ENCODE assay signal across 17 cellular contexts in the genomic region with DNA sequence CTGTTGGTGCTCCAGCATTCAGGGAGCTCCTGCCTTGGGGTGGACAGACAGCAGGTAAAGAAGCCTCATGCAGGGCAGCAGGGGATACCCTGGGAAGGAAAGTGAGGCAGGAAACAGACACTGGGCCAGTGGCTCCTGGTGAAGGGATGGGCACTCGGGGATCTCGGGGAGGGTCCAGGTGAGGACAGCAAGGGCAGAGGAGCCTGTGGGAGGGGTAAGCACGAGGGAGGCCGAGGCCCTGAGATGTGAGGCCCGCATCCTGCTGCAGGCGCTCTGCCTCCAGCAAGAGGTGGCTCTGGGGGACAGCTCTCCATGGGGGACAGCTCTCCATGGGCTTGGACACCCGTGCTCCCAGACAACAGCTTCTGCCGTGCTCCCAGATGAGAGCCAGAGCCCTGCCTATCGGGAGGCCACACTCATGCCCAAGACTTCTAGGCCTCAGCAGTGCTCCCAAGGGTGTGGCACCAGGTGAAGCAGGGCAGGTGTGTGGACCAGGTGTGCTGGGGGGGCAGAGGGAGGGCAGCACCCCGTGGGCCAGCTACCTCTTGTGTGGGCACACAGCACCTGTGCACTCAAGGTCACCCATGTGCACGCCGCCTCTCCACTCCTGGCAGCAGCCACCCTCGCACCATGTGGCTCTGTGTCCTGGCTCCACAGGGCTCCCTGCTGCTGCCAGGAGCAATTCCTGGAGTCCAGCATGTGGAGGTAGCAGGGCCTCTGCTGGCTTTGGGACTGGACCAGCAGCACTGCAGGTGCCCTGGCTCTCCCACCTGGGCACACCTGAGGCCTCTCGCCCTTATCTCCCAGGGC.
DNase-seq lines count a peak whose midpoint lies in the region; ATAC-seq, FAIRE-seq and TF ChIP-seq lines count a peak whose summit lies in the region.
"Had no signal": no experiment of that assay in that cellular context is flagged by ENCODE, and none has a peak within 500 bp of the region (broad histone marks: within the 10 kb centered on the region; RNA-seq: fewer than 3 reads in every experiment).

No MANE protein-coding gene starts in this region.

- ATAC-seq in K562: no peak
- ATAC-seq in HG02610 (IDR thresholded peaks at IDR 0.05; ENCODE audit: unreplicated experiment): no peak
- ATAC-seq in GM19455 (IDR thresholded peaks at IDR 0.05; ENCODE audit: unreplicated experiment): no peak
- ATAC-seq: esophagus mucosa; left lobe of liver; naive thymus-derived CD4-positive, alpha-beta T cell had no signal

- H3K9me3 Mint-ChIP-seq in T-helper 2 cell treated with Interferon-gamma antibody and Interleukin-4, amounts not matched to agents 5 μg/mL and 100 μg/mL, for 36 hours: peaks cover 16% of the 10 kb centered on the region

- no TSS peak for BruUV-seq in K562 (replicated peaks; lab: Mats Ljungman, UMichigan)

- peaks cover 5% of the 10 kb centered on the region; the same call in 1 of the 2 replicates for H3F3A ChIP-seq in Loucy (ENCODE audit: low read depth)

- H3K27ac ChIP-seq in K562 (ENCODE audit: extremely low read depth, low read depth, low read length): no peak overlapping the region
- H3K27ac ChIP-seq: thoracic aorta had no signal

- FAIRE-seq in K562 (lab: Jason Lieb, UNC): no peak
- FAIRE-seq: colon, D721Med had no signal

- peaks cover 42% of the 10 kb centered on the region for H3K4me1 Mint-ChIP-seq in T-helper 2 cell treated with Interferon-gamma antibody and Interleukin-4, amounts not matched to agents 5 μg/mL and 100 μg/mL, for 36 hours (ENCODE audit: low read depth)

- peaks cover 13% of the 10 kb centered on the region for H3K36me3 Mint-ChIP-seq in T-helper 2 cell treated with Interferon-gamma antibody and Interleukin-4, amounts not matched to agents 5 μg/mL and 100 μg/mL, for 36 hours (ENCODE audit: low read depth)

- POLR2A ChIA-PET in K562 (lab: Yijun Ruan, JAX): interaction anchor here (0.6 to 5.0 kb wide), 6 partner anchors 7 to 526 kb away, joined by 3 to 127 read pairs (median 10); a partner anchor contains a TSS

- H3K4me2 ChIP-seq in Loucy (ENCODE audit: low read depth, low read length, poor library complexity, severe bottlenecking): peak overlapping the region; percentile 72
- no peak overlapping the region for H3K4me2 ChIP-seq in K562 (ENCODE audit: insufficient read depth, low read length)

- TF ChIP-seq CTCF in Loucy (conservative IDR thresholded peaks at IDR 0.05; ENCODE audit: low read length) (no peak), K562 (IDR thresholded peaks at IDR 0.05 in 2 of 3, conservative IDR thresholded peaks at IDR 0.05 in 1 of 3; ENCODE audit: insufficient read depth in 2 of 3, low read depth in 1 of 3, low read length in 3 of 3) (no peak)

- H2AFZ ChIP-seq in Loucy (ENCODE audit: low read length) (no peak overlapping the region), K562 (ENCODE audit: low read depth, low read length) (peak overlapping the region; percentile 69; the same call in 1 of the 2 replicates)

- no peaks in the 10 kb centered on the region for H3K36me3 ChIP-seq in Loucy (ENCODE audit: insufficient read depth, low read length)
- H3K36me3 ChIP-seq in K562 (ENCODE audit: control insufficient read depth, insufficient read depth, low read length): peaks cover 3% of the 10 kb centered on the region; the same call in 1 of the 3 replicates
- H3K36me3 ChIP-seq: thoracic aorta had no signal

- no peak for DNase-seq in T-helper 2 cell treated with Interferon-gamma antibody and Interleukin-4, amounts not matched to agents 5 μg/mL and 100 μg/mL, for 36 hours (ENCODE audit: low spot score)
- DNase-seq in T-helper 2 cell: no peak
- no peak for DNase-seq in K562 (ENCODE audit: extremely low read depth in 1 of 4, low spot score in 3 of 4)
- peak; percentile 80 for DNase-seq in posterior vena cava (ENCODE audit: low spot score)
- DNase-seq in CD1c-positive myeloid dendritic cell (ENCODE audit: extremely low spot score): no peak
- DNase-seq: activated naive CD4-positive, alpha-beta T cell treated with Interleukin-2 at 50 U/mL for 16 hours; naive thymus-derived CD4-positive, alpha-beta T cell; NCI-H187 treated with DMSO at 0.1 percent for 48 hours; SK-N-SH had no signal

- H3K9me1 ChIP-seq in K562 (ENCODE audit: control insufficient read depth, insufficient read depth, low read length): no peaks in the 10 kb centered on the region

- no peak for TF ChIP-seq EP300 in K562 (IDR thresholded peaks at IDR 0.05; ENCODE audit: low read length)

- no peak for TF ChIP-seq POLR2A in K562 (conservative IDR thresholded peaks at IDR 0.05)

- CTCF ChIA-PET in K562 (lab: Yijun Ruan, JAX; ENCODE audit: low intra/inter-chr PET ratio): no interaction called here

- H3K9me2 ChIP-seq in Loucy (replicated peaks; ENCODE audit: low read depth, low read length): no peaks in the 10 kb centered on the region
- H3K9me2 ChIP-seq: SK-N-SH had no signal

- H3K9ac ChIP-seq in Loucy (ENCODE audit: low read depth, low read length, poor library complexity, severe bottlenecking) (peak overlapping the region; percentile 93), K562 (ENCODE audit: insufficient read depth in 1 of 2, low read depth in 2 of 2, low read length in 2 of 2) (peak overlapping the region in 1 of 2 experiments; percentile 57; a peak in 2 of 4 replicates)
- H3K9ac ChIP-seq: SK-N-SH had no signal

- H4K20me1 ChIP-seq in Loucy (ENCODE audit: insufficient read depth, low read length, poor library complexity, severe bottlenecking): no peaks in the 10 kb centered on the region
- no peaks in the 10 kb centered on the region for H4K20me1 ChIP-seq in K562 (replicated peaks; ENCODE audit: control insufficient read depth, insufficient read depth, low read length)

- intact Hi-C loops in K562 (cut with micrococcal nuclease): no loop called here
- intact Hi-C loops in posterior vena cava (cut with DNase I): no loop called here

- H3K4me1 ChIP-seq in Loucy (ENCODE audit: insufficient read depth, low read length, poor library complexity, severe bottlenecking) (peaks cover 38% of the 10 kb centered on the region), K562 (replicated peaks in 1 of 2; ENCODE audit: control insufficient read depth in 2 of 2, insufficient read depth in 2 of 2, low read length in 2 of 2) (peaks cover 25 to 56% of the 10 kb centered on the region in 2 experiments)

- TF ChIP-seq RAD21 in K562 (CRISPR knock-in tag; conservative IDR thresholded peaks at IDR 0.05 in 1 of 2, IDR thresholded peaks at IDR 0.05 in 1 of 2): no peak

- no peaks in the 10 kb centered on the region for H3K9me3 ChIP-seq in Loucy (ENCODE audit: insufficient read depth, low read depth, low read length)
- H3K9me3 ChIP-seq in K562 (replicated peaks; ENCODE audit: control insufficient read depth, insufficient read depth, low read depth, low read length): 0 out of 2 replicates have a peak, but pooled peaks cover 3% of the 10 kb centered on the region
- H3K9me3 ChIP-seq: SK-N-SH, thoracic aorta had no signal

- no peaks in the 10 kb centered on the region; the same call in 1 of the 2 replicates for H3K79me2 ChIP-seq in Loucy (ENCODE audit: insufficient read depth, low read length)
- peaks cover 13% of the 10 kb centered on the region; the same call in 2 of the 3 replicates for H3K79me2 ChIP-seq in K562 (ENCODE audit: control insufficient read depth, insufficient read depth, low read length)

- no peaks in the 10 kb centered on the region for H3K27me3 ChIP-seq in Loucy (ENCODE audit: insufficient read depth, low read length, poor library complexity, severe bottlenecking)
- H3K27me3 ChIP-seq in K562 (ENCODE audit: control insufficient read depth in 2 of 2, insufficient read depth in 2 of 2, low read length in 2 of 2): no peaks in the 10 kb centered on the region; a peak in 1 of 5 replicates

- 89% methylated on average over 13 of the region's 14 CpGs for WGBS in K562 (ENCODE audit: insufficient coverage, low coverage, missing lambda C conversion rate)

- peak overlapping the region; percentile 97 for H3K27ac Mint-ChIP-seq in T-helper 2 cell treated with Interferon-gamma antibody and Interleukin-4, amounts not matched to agents 5 μg/mL and 100 μg/mL, for 36 hours

- H3K4me3 Mint-ChIP-seq in T-helper 2 cell treated with Interferon-gamma antibody and Interleukin-4, amounts not matched to agents 5 μg/mL and 100 μg/mL, for 36 hours: no peak overlapping the region

- in situ Hi-C loops in K562 (cut with MboI): no loop called here

- no peaks in the 10 kb centered on the region for H3K27me3 Mint-ChIP-seq in T-helper 2 cell treated with Interferon-gamma antibody and Interleukin-4, amounts not matched to agents 5 μg/mL and 100 μg/mL, for 36 hours (ENCODE audit: low read depth)

- H3K4me3 ChIP-seq in Loucy (ENCODE audit: low read length, poor library complexity, severe bottlenecking): peak overlapping the region; percentile 82
- no peak overlapping the region for H3K4me3 ChIP-seq in K562
- H3K4me3 ChIP-seq: thoracic aorta had no signal

TF ChIP-seq in K562, 482 proteins besides CTCF, POLR2A, EP300 and RAD21 (continues in another document):
- peak; percentile 22 for TF ChIP-seq FIP1L1 (IDR thresholded peaks at IDR 0.05; ENCODE audit: low read depth, low read length, poor library complexity, severe bottlenecking)
- no peak for TF ChIP-seq FOXK2 (conservative IDR thresholded peaks at IDR 0.05 in 1 of 2, IDR thresholded peaks at IDR 0.05 in 1 of 2; ENCODE audit: low read depth in 2 of 2)
- TF ChIP-seq HDAC3 (IDR thresholded peaks at IDR 0.05; ENCODE audit: borderline replicate concordance, partially characterized antibody): no peak
- TF ChIP-seq, protein P1, sequence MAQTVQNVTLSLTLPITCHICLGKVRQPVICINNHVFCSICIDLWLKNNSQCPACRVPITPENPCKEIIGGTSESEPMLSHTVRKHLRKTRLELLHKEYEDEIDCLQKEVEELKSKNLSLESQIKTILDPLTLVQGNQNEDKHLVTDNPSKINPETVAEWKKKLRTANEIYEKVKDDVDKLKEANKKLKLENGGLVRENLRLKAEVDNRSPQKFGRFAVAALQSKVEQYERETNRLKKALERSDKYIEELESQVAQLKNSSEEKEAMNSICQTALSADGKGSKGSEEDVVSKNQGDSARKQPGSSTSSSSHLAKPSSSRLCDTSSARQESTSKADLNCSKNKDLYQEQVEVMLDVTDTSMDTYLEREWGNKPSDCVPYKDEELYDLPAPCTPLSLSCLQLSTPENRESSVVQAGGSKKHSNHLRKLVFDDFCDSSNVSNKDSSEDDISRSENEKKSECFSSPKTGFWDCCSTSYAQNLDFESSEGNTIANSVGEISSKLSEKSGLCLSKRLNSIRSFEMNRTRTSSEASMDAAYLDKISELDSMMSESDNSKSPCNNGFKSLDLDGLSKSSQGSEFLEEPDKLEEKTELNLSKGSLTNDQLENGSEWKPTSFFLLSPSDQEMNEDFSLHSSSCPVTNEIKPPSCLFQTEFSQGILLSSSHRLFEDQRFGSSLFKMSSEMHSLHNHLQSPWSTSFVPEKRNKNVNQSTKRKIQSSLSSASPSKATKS (CRISPR knock-in tag; IDR thresholded peaks at IDR 0.05): no peak
- no peak for TF ChIP-seq BRF1 (IDR thresholded peaks at IDR 0.05; ENCODE audit: borderline replicate concordance, extremely low read depth, insufficient read length)
